In genomic region chr4:120005091-120005490, GRCh38 we compare ENCODE assay signal across 25 cellular contexts.
"Had no signal": no experiment of that assay in that cellular context is flagged by ENCODE, and none has a peak within 500 bp of the region (broad histone marks: within the 10 kb centered on the region; RNA-seq: fewer than 3 reads in every experiment).

No MANE protein-coding gene starts in this region.

- H3K4me3 ChIP-seq: adrenal gland, SJCRH30, SK-N-MC had no signal

- H3K27me3 ChIP-seq: adrenal gland, SJCRH30 had no signal

- ATAC-seq: activated CD4-positive, alpha-beta T cell treated with anti-CD3 and anti-CD28 coated beads for 36 hours; activated CD4-positive, CD25-positive, alpha-beta regulatory T cell treated with anti-CD3 and anti-CD28 coated beads, Interleukin-2, amount 50 U/mL, for 24 hours; activated CD8-positive, alpha-beta T cell treated with anti-CD3 and anti-CD28 coated beads, Interleukin-2, amount 10 ng/mL, durations not matched to agents 7 days and 5 days; Panc1 had no signal

- H3K9me3 ChIP-seq: adrenal gland had no signal

- H3K27ac ChIP-seq: adrenal gland, SJCRH30, SK-N-MC had no signal

- H3K36me3 ChIP-seq: adrenal gland, SJCRH30 had no signal

- DNase-seq: activated CD4-positive, alpha-beta T cell treated with anti-CD3 and anti-CD28 coated beads for 36 hours; activated CD4-positive, alpha-beta T cell treated with anti-CD3 and anti-CD28 coated beads, Interleukin-2, amount 10 ng/mL, durations not matched to agents 7 days and 5 days; activated CD4-positive, alpha-beta T cell treated with anti-CD3 and anti-CD28 coated beads, Interleukin-2, amount 50 U/mL, for 48 hours; activated CD8-positive, alpha-beta T cell treated with anti-CD3 and anti-CD28 coated beads, Interleukin-2, amount 10 ng/mL, durations not matched to agents 7 days and 5 days; activated gamma-delta T cell; activated naive CD4-positive, alpha-beta T cell treated with Interleukin-2 at 50 U/mL for 16 hours; activated naive CD8-positive, alpha-beta T cell treated with anti-CD3 and anti-CD28 coated beads, Interleukin-2, amount 10 ng/mL, durations not matched to agents 7 days and 5 days; activated T-cell treated with anti-CD3 and anti-CD28 coated beads, Interleukin-2, amount 50 U/mL, for 24 hours; adrenal gland; caudate nucleus; NCI-H1092 treated with DMSO at 0.1 percent for 48 hours; NCI-H1417; NCI-H146; NCI-H187; NCI-H2029 treated with DMSO at 0.1 percent for 48 hours; NCI-H2107; NCI-H2171 treated with DMSO at 0.1 percent for 48 hours; NCI-H345; NCI-H524 treated with DMSO at 0.1 percent for 48 hours; SHP77; SJCRH30; T1000 had no signal

- H3K4me1 ChIP-seq: adrenal gland had no signal
